ENCODE assay signal across 1 cellular context in the genomic region with DNA sequence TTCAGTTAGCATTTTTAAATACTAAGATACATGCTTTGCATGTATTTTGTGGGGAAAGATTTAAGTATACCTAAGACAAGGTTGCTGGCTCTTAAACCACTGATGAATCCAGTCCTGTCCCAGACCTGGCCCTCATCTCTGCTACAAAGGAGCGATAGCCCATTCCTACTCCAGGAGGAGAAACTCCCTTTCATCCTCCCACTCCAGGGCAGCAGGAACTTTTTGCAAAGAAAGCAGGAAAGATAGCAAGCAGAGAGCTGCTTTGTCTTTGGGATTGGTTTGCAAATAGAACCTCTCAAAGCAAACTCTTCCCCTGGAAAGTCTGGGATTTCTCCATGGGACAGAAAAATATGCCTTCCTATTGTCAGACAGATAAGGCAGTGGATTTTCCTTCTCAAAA.
TF ChIP-seq lines count a peak whose summit lies in the region.

No MANE protein-coding gene starts in this region.

TF ChIP-seq in WTC11, 78 proteins besides CTCF, POLR2A, EP300 and RAD21 (continued from another document):
- no peak for TF ChIP-seq ZNF281 (CRISPR knock-in tag; IDR thresholded peaks at IDR 0.05)
- no peak for TF ChIP-seq PREB (CRISPR knock-in tag; IDR thresholded peaks at IDR 0.05; ENCODE audit: borderline replicate concordance)
- no peak for TF ChIP-seq FOXP1 (CRISPR knock-in tag; IDR thresholded peaks at IDR 0.05; ENCODE audit: borderline replicate concordance)
- no peak for TF ChIP-seq NFE2L1 (CRISPR knock-in tag; IDR thresholded peaks at IDR 0.05)
- TF ChIP-seq MXD4 (CRISPR knock-in tag; IDR thresholded peaks at IDR 0.05; ENCODE audit: borderline replicate concordance): no peak
- TF ChIP-seq, protein P1, sequence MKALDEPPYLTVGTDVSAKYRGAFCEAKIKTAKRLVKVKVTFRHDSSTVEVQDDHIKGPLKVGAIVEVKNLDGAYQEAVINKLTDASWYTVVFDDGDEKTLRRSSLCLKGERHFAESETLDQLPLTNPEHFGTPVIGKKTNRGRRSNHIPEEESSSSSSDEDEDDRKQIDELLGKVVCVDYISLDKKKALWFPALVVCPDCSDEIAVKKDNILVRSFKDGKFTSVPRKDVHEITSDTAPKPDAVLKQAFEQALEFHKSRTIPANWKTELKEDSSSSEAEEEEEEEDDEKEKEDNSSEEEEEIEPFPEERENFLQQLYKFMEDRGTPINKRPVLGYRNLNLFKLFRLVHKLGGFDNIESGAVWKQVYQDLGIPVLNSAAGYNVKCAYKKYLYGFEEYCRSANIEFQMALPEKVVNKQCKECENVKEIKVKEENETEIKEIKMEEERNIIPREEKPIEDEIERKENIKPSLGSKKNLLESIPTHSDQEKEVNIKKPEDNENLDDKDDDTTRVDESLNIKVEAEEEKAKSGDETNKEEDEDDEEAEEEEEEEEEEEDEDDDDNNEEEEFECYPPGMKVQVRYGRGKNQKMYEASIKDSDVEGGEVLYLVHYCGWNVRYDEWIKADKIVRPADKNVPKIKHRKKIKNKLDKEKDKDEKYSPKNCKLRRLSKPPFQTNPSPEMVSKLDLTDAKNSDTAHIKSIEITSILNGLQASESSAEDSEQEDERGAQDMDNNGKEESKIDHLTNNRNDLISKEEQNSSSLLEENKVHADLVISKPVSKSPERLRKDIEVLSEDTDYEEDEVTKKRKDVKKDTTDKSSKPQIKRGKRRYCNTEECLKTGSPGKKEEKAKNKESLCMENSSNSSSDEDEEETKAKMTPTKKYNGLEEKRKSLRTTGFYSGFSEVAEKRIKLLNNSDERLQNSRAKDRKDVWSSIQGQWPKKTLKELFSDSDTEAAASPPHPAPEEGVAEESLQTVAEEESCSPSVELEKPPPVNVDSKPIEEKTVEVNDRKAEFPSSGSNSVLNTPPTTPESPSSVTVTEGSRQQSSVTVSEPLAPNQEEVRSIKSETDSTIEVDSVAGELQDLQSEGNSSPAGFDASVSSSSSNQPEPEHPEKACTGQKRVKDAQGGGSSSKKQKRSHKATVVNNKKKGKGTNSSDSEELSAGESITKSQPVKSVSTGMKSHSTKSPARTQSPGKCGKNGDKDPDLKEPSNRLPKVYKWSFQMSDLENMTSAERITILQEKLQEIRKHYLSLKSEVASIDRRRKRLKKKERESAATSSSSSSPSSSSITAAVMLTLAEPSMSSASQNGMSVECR (CRISPR knock-in tag; IDR thresholded peaks at IDR 0.05; ENCODE audit: borderline replicate concordance): no peak
- TF ChIP-seq NR3C1 (CRISPR knock-in tag; conservative IDR thresholded peaks at IDR 0.05; ENCODE audit: low read depth): no peak
- no peak for TF ChIP-seq IRF1 (CRISPR knock-in tag; IDR thresholded peaks at IDR 0.05)
- TF ChIP-seq, protein P2, sequence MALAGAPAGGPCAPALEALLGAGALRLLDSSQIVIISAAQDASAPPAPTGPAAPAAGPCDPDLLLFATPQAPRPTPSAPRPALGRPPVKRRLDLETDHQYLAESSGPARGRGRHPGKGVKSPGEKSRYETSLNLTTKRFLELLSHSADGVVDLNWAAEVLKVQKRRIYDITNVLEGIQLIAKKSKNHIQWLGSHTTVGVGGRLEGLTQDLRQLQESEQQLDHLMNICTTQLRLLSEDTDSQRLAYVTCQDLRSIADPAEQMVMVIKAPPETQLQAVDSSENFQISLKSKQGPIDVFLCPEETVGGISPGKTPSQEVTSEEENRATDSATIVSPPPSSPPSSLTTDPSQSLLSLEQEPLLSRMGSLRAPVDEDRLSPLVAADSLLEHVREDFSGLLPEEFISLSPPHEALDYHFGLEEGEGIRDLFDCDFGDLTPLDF (CRISPR knock-in tag; IDR thresholded peaks at IDR 0.05): no peak
- TF ChIP-seq ZNF219 (CRISPR knock-in tag; IDR thresholded peaks at IDR 0.05; ENCODE audit: borderline replicate concordance): no peak
- no peak for TF ChIP-seq RELA (CRISPR knock-in tag; IDR thresholded peaks at IDR 0.05; ENCODE audit: borderline replicate concordance)
- TF ChIP-seq, protein P3, sequence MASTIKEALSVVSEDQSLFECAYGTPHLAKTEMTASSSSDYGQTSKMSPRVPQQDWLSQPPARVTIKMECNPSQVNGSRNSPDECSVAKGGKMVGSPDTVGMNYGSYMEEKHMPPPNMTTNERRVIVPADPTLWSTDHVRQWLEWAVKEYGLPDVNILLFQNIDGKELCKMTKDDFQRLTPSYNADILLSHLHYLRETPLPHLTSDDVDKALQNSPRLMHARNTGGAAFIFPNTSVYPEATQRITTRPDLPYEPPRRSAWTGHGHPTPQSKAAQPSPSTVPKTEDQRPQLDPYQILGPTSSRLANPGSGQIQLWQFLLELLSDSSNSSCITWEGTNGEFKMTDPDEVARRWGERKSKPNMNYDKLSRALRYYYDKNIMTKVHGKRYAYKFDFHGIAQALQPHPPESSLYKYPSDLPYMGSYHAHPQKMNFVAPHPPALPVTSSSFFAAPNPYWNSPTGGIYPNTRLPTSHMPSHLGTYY (CRISPR knock-in tag; IDR thresholded peaks at IDR 0.05): no peak
- TF ChIP-seq GABPB1 (CRISPR knock-in tag; IDR thresholded peaks at IDR 0.05): no peak
- TF ChIP-seq ATF1 (CRISPR knock-in tag; IDR thresholded peaks at IDR 0.05): no peak
